Comparison of ENCODE assay signal across 8 cellular contexts in genomic region chr17:54029196-54029595, GRCh38.
"Had no signal": no experiment of that assay in that cellular context is flagged by ENCODE, and none has a peak within 500 bp of the region (broad histone marks: within the 10 kb centered on the region; RNA-seq: fewer than 3 reads in every experiment).

No MANE protein-coding gene starts in this region.

- ATAC-seq: HCT116, K562 had no signal

- DNase-seq: GM23248, GOT3, H7, HFFc6, IMR-90, KG1 had no signal
